11 cellular contexts compared by ENCODE assay signal in genomic region chr2:55137024-55137958, GRCh38.
A peak's percentile ranks its signal among the peaks of the same experiment; 100 is the strongest.
DNase-seq lines count a peak whose midpoint lies in the region; ATAC-seq and TF ChIP-seq lines count a peak whose summit lies in the region.
"Had no signal": no experiment of that assay in that cellular context is flagged by ENCODE, and none has a peak within 500 bp of the region (broad histone marks: within the 10 kb centered on the region; RNA-seq: fewer than 3 reads in every experiment).

No MANE protein-coding gene starts in this region.

- H3K27me3 Mint-ChIP-seq in activated naive CD8-positive, alpha-beta T cell treated with anti-CD3 and anti-CD28 coated beads, Interleukin-2, amount 10 ng/mL, durations not matched to agents 7 days and 5 days: no peaks in the 10 kb centered on the region
- H3K27me3 Mint-ChIP-seq in activated naive CD8-positive, alpha-beta T cell treated with anti-CD3 and anti-CD28 coated beads for 36 hours: no peaks in the 10 kb centered on the region

- H3K9me3 ChIP-seq in colonic mucosa (no peaks in the 10 kb centered on the region), mucosa of descending colon (no peaks in the 10 kb centered on the region), upper lobe of right lung (no peaks in the 10 kb centered on the region), GM23248 (ENCODE audit: low read depth) (no peaks in the 10 kb centered on the region)
- H3K9me3 ChIP-seq: ovary had no signal

- intact Hi-C loops in colonic mucosa (cut with DNase I) (no loop called here), mucosa of descending colon (cut with DNase I, micrococcal nuclease) (no loop called here), upper lobe of right lung (cut with DNase I) (no loop called here)

- peaks cover 2% of the 10 kb centered on the region for H3K9me3 Mint-ChIP-seq in activated naive CD8-positive, alpha-beta T cell treated with anti-CD3 and anti-CD28 coated beads, Interleukin-2, amount 10 ng/mL, durations not matched to agents 7 days and 5 days
- peaks cover 3% of the 10 kb centered on the region for H3K9me3 Mint-ChIP-seq in activated naive CD8-positive, alpha-beta T cell treated with anti-CD3 and anti-CD28 coated beads for 36 hours

- H3K36me3 Mint-ChIP-seq in activated naive CD8-positive, alpha-beta T cell treated with anti-CD3 and anti-CD28 coated beads, Interleukin-2, amount 10 ng/mL, durations not matched to agents 7 days and 5 days: no peaks in the 10 kb centered on the region
- no peaks in the 10 kb centered on the region for H3K36me3 Mint-ChIP-seq in activated naive CD8-positive, alpha-beta T cell treated with anti-CD3 and anti-CD28 coated beads for 36 hours

- H3K27ac ChIP-seq in colonic mucosa (peak overlapping the region; percentile 76), upper lobe of right lung (peak overlapping the region; percentile 74), GM23248 (no peak overlapping the region)

- peak overlapping the region; percentile 24 for H3K27ac Mint-ChIP-seq in activated naive CD8-positive, alpha-beta T cell treated with anti-CD3 and anti-CD28 coated beads, Interleukin-2, amount 10 ng/mL, durations not matched to agents 7 days and 5 days
- H3K27ac Mint-ChIP-seq in activated naive CD8-positive, alpha-beta T cell treated with anti-CD3 and anti-CD28 coated beads for 36 hours: no peak overlapping the region
- H3K27ac Mint-ChIP-seq: T-helper 2 cell treated with Interferon-gamma antibody and Interleukin-4, amounts not matched to agents 5 μg/mL and 100 μg/mL, for 36 hours had no signal

- in situ Hi-C loops in GM23248 (cut with MboI): no loop called here

- H3K4me1 Mint-ChIP-seq in activated naive CD8-positive, alpha-beta T cell treated with anti-CD3 and anti-CD28 coated beads, Interleukin-2, amount 10 ng/mL, durations not matched to agents 7 days and 5 days: peaks cover 21% of the 10 kb centered on the region
- H3K4me1 Mint-ChIP-seq in activated naive CD8-positive, alpha-beta T cell treated with anti-CD3 and anti-CD28 coated beads for 36 hours: peaks cover 33% of the 10 kb centered on the region

- no peaks in the 10 kb centered on the region for H3K27me3 ChIP-seq in colonic mucosa
- H3K27me3 ChIP-seq in upper lobe of right lung: no peaks in the 10 kb centered on the region
- no peaks in the 10 kb centered on the region for H3K27me3 ChIP-seq in GM23248 (replicated peaks; ENCODE audit: insufficient read depth)
- H3K27me3 ChIP-seq: ovary had no signal

- DNase-seq in activated naive CD8-positive, alpha-beta T cell treated with anti-CD3 and anti-CD28 coated beads, Interleukin-2, amount 10 ng/mL, durations not matched to agents 7 days and 5 days: no peak
- no peak for DNase-seq in activated naive CD8-positive, alpha-beta T cell treated with anti-CD3 and anti-CD28 coated beads for 36 hours
- DNase-seq in colonic mucosa: peak; percentile 69
- peak; percentile 48 to 61 (median 57) for DNase-seq in mucosa of descending colon
- DNase-seq in upper lobe of right lung: no peak
- DNase-seq in germinal center (ENCODE audit: low spot score): no peak
- DNase-seq in GM23248: no peak
- DNase-seq: cortex of kidney, ovary had no signal

- no peak for ATAC-seq in activated naive CD8-positive, alpha-beta T cell treated with anti-CD3 and anti-CD28 coated beads, Interleukin-2, amount 10 ng/mL, durations not matched to agents 7 days and 5 days (ENCODE audit: low read depth)
- ATAC-seq in mucosa of descending colon (peak; percentile 68), upper lobe of right lung (peak; percentile 77), GM18519 (IDR thresholded peaks at IDR 0.05; ENCODE audit: low FRiP score, unreplicated experiment) (no peak)

- 69 to 80% methylated on average over 15 to 23 of the region's 23 CpGs for WGBS in GM23248 (ENCODE audit: low coverage in 1 of 2, low lambda C conversion rate in 2 of 2, missing lambda C conversion rate in 2 of 2), 2 experiments

- H3K9ac ChIP-seq in colonic mucosa (ENCODE audit: low read depth in 2 of 2, low read length in 2 of 2) (peak overlapping the region in 1 of 2 donors; percentile 55), GM23248 (no peak overlapping the region)

- H4K20me1 ChIP-seq in GM23248 (ENCODE audit: insufficient read depth): no peaks in the 10 kb centered on the region

- H3K36me3 ChIP-seq in colonic mucosa (no peaks in the 10 kb centered on the region), mucosa of descending colon (ENCODE audit: low read depth) (no peaks in the 10 kb centered on the region), upper lobe of right lung (no peaks in the 10 kb centered on the region), GM23248 (ENCODE audit: low read depth) (no peaks in the 10 kb centered on the region)
- H3K36me3 ChIP-seq: ovary had no signal

- H3K4me3 Mint-ChIP-seq in activated naive CD8-positive, alpha-beta T cell treated with anti-CD3 and anti-CD28 coated beads, Interleukin-2, amount 10 ng/mL, durations not matched to agents 7 days and 5 days: no peak overlapping the region
- no peak overlapping the region for H3K4me3 Mint-ChIP-seq in activated naive CD8-positive, alpha-beta T cell treated with anti-CD3 and anti-CD28 coated beads for 36 hours
- H3K4me3 Mint-ChIP-seq: T-helper 2 cell treated with Interferon-gamma antibody and Interleukin-4, amounts not matched to agents 5 μg/mL and 100 μg/mL, for 36 hours had no signal

- H3F3A ChIP-seq in GM23248 (ENCODE audit: insufficient read depth): peaks cover 8% of the 10 kb centered on the region; the same call in 1 of the 2 replicates

- H3K4me1 ChIP-seq in colonic mucosa (no peaks in the 10 kb centered on the region), mucosa of descending colon (ENCODE audit: low read depth) (peaks cover 28% of the 10 kb centered on the region), upper lobe of right lung (peaks cover 40% of the 10 kb centered on the region), GM23248 (ENCODE audit: insufficient read depth) (peaks cover 10% of the 10 kb centered on the region)

- H3K9me2 ChIP-seq in GM23248 (ENCODE audit: insufficient read depth): no peaks in the 10 kb centered on the region

- H3K4me2 ChIP-seq in GM23248 (ENCODE audit: unreplicated experiment): no peak overlapping the region

- H3K4me3 ChIP-seq in colonic mucosa (no peak overlapping the region), mucosa of descending colon (no peak overlapping the region), upper lobe of right lung (no peak overlapping the region), GM23248 (no peak overlapping the region)
- H3K4me3 ChIP-seq: ovary had no signal

- no peaks in the 10 kb centered on the region for H3K79me2 ChIP-seq in GM23248 (ENCODE audit: insufficient read depth)

- TF ChIP-seq CTCF in colonic mucosa (IDR thresholded peaks at IDR 0.05) (no peak), mucosa of descending colon (IDR thresholded peaks at IDR 0.05) (no peak), upper lobe of right lung (IDR thresholded peaks at IDR 0.05) (no peak)

- POLR2A ChIA-PET in activated naive CD8-positive, alpha-beta T cell treated with anti-CD3 and anti-CD28 coated beads, Interleukin-2, amount 10 ng/mL, durations not matched to agents 7 days and 5 days (lab: Charles Lee): interaction anchor here (2.3 kb wide), 1 partner anchor 87 kb away, joined by 5 read pairs; the partner anchor contains the start of gene RTN4

- no peak overlapping the region for H2AFZ ChIP-seq in GM23248

Comparison
In these comparisons a context has a peak if more than half of its experiments do, and no peak if none do; other contexts are left out.
1. ATAC-seq: peak in mucosa of descending colon (single experiment) and upper lobe of right lung (single experiment); none in activated naive CD8-positive, alpha-beta T cell treated with anti-CD3 and anti-CD28 coated beads, Interleukin-2, amount 10 ng/mL, durations not matched to agents 7 days and 5 days (single experiment) and GM18519 (single experiment).
2. DNase-seq: peak in colonic mucosa (single experiment) and mucosa of descending colon (3 of 3); none in activated naive CD8-positive, alpha-beta T cell treated with anti-CD3 and anti-CD28 coated beads, Interleukin-2, amount 10 ng/mL, durations not matched to agents 7 days and 5 days (single experiment), activated naive CD8-positive, alpha-beta T cell treated with anti-CD3 and anti-CD28 coated beads for 36 hours (single experiment), upper lobe of right lung (single experiment), germinal center (single experiment) and GM23248 (single experiment).